In the genomic region with DNA sequence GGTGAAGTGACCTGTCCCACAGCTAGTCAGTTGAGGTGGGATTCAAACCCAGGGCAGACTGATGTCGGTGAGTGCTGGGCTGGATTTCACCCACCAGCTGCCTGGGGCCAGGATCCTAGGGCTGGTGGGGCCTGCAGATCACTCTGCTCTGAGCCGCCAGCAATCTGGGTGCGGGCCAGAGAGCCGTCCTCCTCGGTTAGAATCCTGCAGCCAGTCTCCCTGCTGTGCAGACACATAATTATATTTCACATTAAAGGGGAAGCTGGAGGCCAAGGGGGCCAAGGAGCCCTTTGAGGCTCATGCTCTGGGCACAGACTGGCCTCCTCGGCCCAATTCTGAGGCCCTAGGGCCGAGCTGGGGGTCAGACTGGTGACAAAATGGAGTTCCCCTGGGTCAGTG, we compare ENCODE assay signal across 14 cellular contexts. TPM values are rescaled to one million over a fixed set of nuclear protein-coding genes. Genes with fewer than 3 reads are reported as not detected.
DNase-seq lines count a peak whose midpoint lies in the region; ATAC-seq and TF ChIP-seq lines count a peak whose summit lies in the region.
"Had no signal": no experiment of that assay in that cellular context is flagged by ENCODE, and none has a peak within 500 bp of the region (broad histone marks: within the 10 kb centered on the region; RNA-seq: fewer than 3 reads in every experiment).

No MANE protein-coding gene starts in this region.

- H3K36me3 Mint-ChIP-seq in glutamatergic neuron (ENCODE audit: unreplicated experiment) (no peaks in the 10 kb centered on the region), progenitor cell of endocrine pancreas (ENCODE audit: insufficient read depth) (no peaks in the 10 kb centered on the region)
- no peaks in the 10 kb centered on the region for H3K36me3 Mint-ChIP-seq in activated naive CD4-positive, alpha-beta T cell treated with anti-CD3 and anti-CD28 coated beads, Interleukin-2, amount 10 ng/mL, durations not matched to agents 7 days and 5 days

- H3K4me3 ChIP-seq in BLaER1 = peak overlapping the region; percentile 93
- no peak overlapping the region for H3K4me3 ChIP-seq in HEK293 (ENCODE audit: low read depth, low read length)

- ATAC-seq in GM19397 (IDR thresholded peaks at IDR 0.05; ENCODE audit: unreplicated experiment) = no peak

- H3K27ac ChIP-seq in BLaER1 (peak overlapping the region; percentile 92), HEK293 (ENCODE audit: extremely low read depth, low read depth, low read length) (no peak overlapping the region)

- POLR2A ChIA-PET in HEK293 (lab: Yijun Ruan, JAX) = interaction anchor here (0.6 to 1.2 kb wide), 2 partner anchors 90 to 246 kb away, joined by 3 to 9 read pairs; no protein-coding TSS in a partner anchor

- H3K9ac ChIP-seq in BLaER1 = peak overlapping the region; percentile 92; the same call in 1 of the 2 replicates

- CTCF ChIA-PET in HEK293 (lab: Yijun Ruan, JAX) = interaction anchor here (1.3 kb wide), 2 partner anchors 16 to 136 kb away, joined by 3 to 4 read pairs; no protein-coding TSS in a partner anchor
- CTCF ChIA-PET in activated naive CD4-positive, alpha-beta T cell treated with anti-CD3 and anti-CD28 coated beads, Interleukin-2, amount 10 ng/mL, durations not matched to agents 7 days and 5 days (lab: Charles Lee) = no interaction called here

- H3K27me3 Mint-ChIP-seq in glutamatergic neuron (ENCODE audit: unreplicated experiment) (peaks cover 14% of the 10 kb centered on the region), progenitor cell of endocrine pancreas (peaks cover 57% of the 10 kb centered on the region)
- peaks cover 83% of the 10 kb centered on the region for H3K27me3 Mint-ChIP-seq in activated naive CD4-positive, alpha-beta T cell treated with anti-CD3 and anti-CD28 coated beads, Interleukin-2, amount 10 ng/mL, durations not matched to agents 7 days and 5 days

- H3K27ac Mint-ChIP-seq in glutamatergic neuron (ENCODE audit: unreplicated experiment) = peak overlapping the region; percentile 40
- H3K27ac Mint-ChIP-seq in progenitor cell of endocrine pancreas = no peak overlapping the region
- H3K27ac Mint-ChIP-seq in activated naive CD4-positive, alpha-beta T cell treated with anti-CD3 and anti-CD28 coated beads, Interleukin-2, amount 10 ng/mL, durations not matched to agents 7 days and 5 days = no peak overlapping the region

- DNase-seq in glutamatergic neuron (no peak), progenitor cell of endocrine pancreas (ENCODE audit: low spot score, unreplicated experiment) (no peak), cerebellar cortex (ENCODE audit: low spot score) (no peak)
- no peak for DNase-seq in activated naive CD4-positive, alpha-beta T cell treated with anti-CD3 and anti-CD28 coated beads, Interleukin-2, amount 10 ng/mL, durations not matched to agents 7 days and 5 days
- DNase-seq: DMS153, EL, IMR-90, NCI-H1930, NCI-H510A treated with DMSO at 0.1 percent for 48 hours, OCI-M1, RPMI8226 had no signal

- TF ChIP-seq CTCF in HEK293 (tag by site-specific recombination; IDR thresholded peaks at IDR 0.05) (no peak), glutamatergic neuron (IDR thresholded peaks at IDR 0.05; ENCODE audit: partially characterized antibody, unreplicated experiment) (no peak), progenitor cell of endocrine pancreas (IDR thresholded peaks at IDR 0.05; ENCODE audit: unreplicated experiment) (no peak)

- H3K9me3 ChIP-seq in BLaER1 = no peaks in the 10 kb centered on the region
- H3K9me3 ChIP-seq in HEK293 (ENCODE audit: control insufficient read depth, insufficient read depth, low read depth, low read length) = no peaks in the 10 kb centered on the region

- H3K4me2 ChIP-seq in BLaER1 = peak overlapping the region; percentile 96

- H3K27me3 ChIP-seq in BLaER1 = peaks cover 8% of the 10 kb centered on the region; the same call in 1 of the 2 replicates

- H3K36me3 ChIP-seq in BLaER1 (peaks cover 22% of the 10 kb centered on the region; the same call in 1 of the 2 replicates), HEK293 (ENCODE audit: control insufficient read depth in 2 of 2, insufficient read depth in 1 of 2, low read length in 2 of 2) (no peaks in the 10 kb centered on the region)

- H3K4me1 Mint-ChIP-seq in glutamatergic neuron (ENCODE audit: low read depth, unreplicated experiment) (peaks cover 18% of the 10 kb centered on the region), progenitor cell of endocrine pancreas (ENCODE audit: low read depth) (peaks cover 3% of the 10 kb centered on the region)
- H3K4me1 Mint-ChIP-seq in activated naive CD4-positive, alpha-beta T cell treated with anti-CD3 and anti-CD28 coated beads, Interleukin-2, amount 10 ng/mL, durations not matched to agents 7 days and 5 days = peaks cover 2% of the 10 kb centered on the region

- H4K20me1 ChIP-seq in BLaER1 = peaks cover 31% of the 10 kb centered on the region

- H3K9me3 Mint-ChIP-seq in glutamatergic neuron (ENCODE audit: unreplicated experiment) (peaks cover 8% of the 10 kb centered on the region), progenitor cell of endocrine pancreas (ENCODE audit: low read depth) (no peaks in the 10 kb centered on the region)
- no peaks in the 10 kb centered on the region for H3K9me3 Mint-ChIP-seq in activated naive CD4-positive, alpha-beta T cell treated with anti-CD3 and anti-CD28 coated beads, Interleukin-2, amount 10 ng/mL, durations not matched to agents 7 days and 5 days

- no peak overlapping the region for H3K4me3 Mint-ChIP-seq in glutamatergic neuron (ENCODE audit: unreplicated experiment)
- H3K4me3 Mint-ChIP-seq in progenitor cell of endocrine pancreas (ENCODE audit: low read depth) = peak overlapping the region; percentile 58
- H3K4me3 Mint-ChIP-seq in activated naive CD4-positive, alpha-beta T cell treated with anti-CD3 and anti-CD28 coated beads, Interleukin-2, amount 10 ng/mL, durations not matched to agents 7 days and 5 days = no peak overlapping the region

- H3K4me1 ChIP-seq in BLaER1 = peaks cover 82% of the 10 kb centered on the region
- H3K4me1 ChIP-seq in HEK293 (ENCODE audit: control insufficient read depth, insufficient read depth, low read length) = peaks cover 7% of the 10 kb centered on the region

TF ChIP-seq in HEK293, 187 proteins besides CTCF, POLR2A, EP300 and RAD21:
- TF ChIP-seq ZBTB8A (tag by site-specific recombination; IDR thresholded peaks at IDR 0.05) = peak; percentile 23; the same call in 1 of the 2 replicates
- TF ChIP-seq, protein P1, sequence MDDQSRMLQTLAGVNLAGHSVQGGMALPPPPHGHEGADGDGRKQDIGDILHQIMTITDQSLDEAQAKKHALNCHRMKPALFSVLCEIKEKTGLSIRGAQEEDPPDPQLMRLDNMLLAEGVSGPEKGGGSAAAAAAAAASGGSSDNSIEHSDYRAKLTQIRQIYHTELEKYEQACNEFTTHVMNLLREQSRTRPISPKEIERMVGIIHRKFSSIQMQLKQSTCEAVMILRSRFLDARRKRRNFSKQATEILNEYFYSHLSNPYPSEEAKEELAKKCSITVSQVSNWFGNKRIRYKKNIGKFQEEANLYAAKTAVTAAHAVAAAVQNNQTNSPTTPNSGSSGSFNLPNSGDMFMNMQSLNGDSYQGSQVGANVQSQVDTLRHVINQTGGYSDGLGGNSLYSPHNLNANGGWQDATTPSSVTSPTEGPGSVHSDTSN (CRISPR knock-in tag; IDR thresholded peaks at IDR 0.05) = no peak
- peak; percentile 30; the same call in 1 of the 2 replicates for TF ChIP-seq ZIC2 (tag by site-specific recombination; IDR thresholded peaks at IDR 0.05)
TF ChIP-seq in HEK293: peak in this region for 2.

RNA-seq across cellular contexts. Expression of gene KCNJ12, which starts 1.0 kb away (rescaled TPM):
- total RNA-seq in glutamatergic neuron (ENCODE audit: unreplicated experiment) (9.6 TPM), progenitor cell of endocrine pancreas (0.10 and 0.29 TPM in 2 replicates)
